In genomic region chr14:106509795-106510194, GRCh38 we compare ENCODE assay signal across 26 cellular contexts.
A peak's percentile ranks its signal among the peaks of the same experiment; 100 is the strongest.
DNase-seq lines count a peak whose midpoint lies in the region; ATAC-seq and TF ChIP-seq lines count a peak whose summit lies in the region.
"Had no signal": no experiment of that assay in that cellular context is flagged by ENCODE, and none has a peak within 500 bp of the region (broad histone marks: within the 10 kb centered on the region; RNA-seq: fewer than 3 reads in every experiment).

No MANE protein-coding gene starts in this region.

- no peak for TF ChIP-seq CTCF in CD8-positive, alpha-beta T cell (IDR thresholded peaks at IDR 0.05)

- peak overlapping the region; percentile 60 for H3K27ac Mint-ChIP-seq in activated naive CD4-positive, alpha-beta T cell treated with anti-CD3 and anti-CD28 coated beads, Interleukin-2, amount 50 U/mL, for 24 hours
- peak overlapping the region; percentile 95 for H3K27ac Mint-ChIP-seq in CD8-positive, alpha-beta T cell
- H3K27ac Mint-ChIP-seq in T-helper 17 cell: peak overlapping the region; percentile 94
- H3K27ac Mint-ChIP-seq in naive thymus-derived CD8-positive, alpha-beta T cell: peak overlapping the region in 9 of 10 donors; percentile 45 to 96 (median 90)
- H3K27ac Mint-ChIP-seq: CD14-positive monocyte had no signal

- H3K4me1 ChIP-seq in CD8-positive, alpha-beta T cell (ENCODE audit: insufficient read depth, low read length): peaks cover 77% of the 10 kb centered on the region
- H3K4me1 ChIP-seq: BE2C, Caco-2, SJSA1 had no signal

- no peak overlapping the region for H3K4me3 ChIP-seq in CD8-positive, alpha-beta T cell (ENCODE audit: low read depth, low read length)
- H3K4me3 ChIP-seq: K562, MG63, PC-9, SJSA1 had no signal

- ATAC-seq in CD8-positive, alpha-beta T cell: no peak
- ATAC-seq in T-helper 17 cell (no peak), HG03097 (IDR thresholded peaks at IDR 0.05; ENCODE audit: low FRiP score, unreplicated experiment) (no peak), HG03460 (IDR thresholded peaks at IDR 0.05; ENCODE audit: unreplicated experiment) (no peak)
- no peak for ATAC-seq in naive thymus-derived CD8-positive, alpha-beta T cell
- ATAC-seq: HCT116, HepG2, K562, Right ventricle myocardium inferior had no signal

- H3K36me3 ChIP-seq in CD8-positive, alpha-beta T cell (ENCODE audit: insufficient read depth, low read length): no peaks in the 10 kb centered on the region
- H3K36me3 ChIP-seq: BE2C, MG63, SJSA1 had no signal

- CTCF ChIA-PET in CD8-positive, alpha-beta T cell (lab: Charles Lee): interaction anchor here (1.3 to 5.0 kb wide), 5 partner anchors 9 to 40 kb away, joined by 3 to 29 read pairs (median 4); no protein-coding TSS in a partner anchor

- H3K27me3 ChIP-seq in CD8-positive, alpha-beta T cell (ENCODE audit: insufficient read depth, low read length): no peaks in the 10 kb centered on the region
- H3K27me3 ChIP-seq: BE2C, MG63, SJSA1 had no signal

- no peak for DNase-seq in activated naive CD4-positive, alpha-beta T cell (lab: John Stamatoyannopoulos, UW)
- DNase-seq in CD8-positive, alpha-beta T cell: no peak
- DNase-seq in T-helper 17 cell: no peak
- DNase-seq in naive thymus-derived CD8-positive, alpha-beta T cell: no peak
- DNase-seq in NCI-H524 treated with DMSO at 0.1 percent for 48 hours (lab: John Stamatoyannopoulos, UW): no peak
- DNase-seq: 8988T, ACHN, BE2C, Caco-2, DMS79, GF-D8, MG63, NCI-H1694, NCI-H2029 treated with DMSO at 0.1 percent for 48 hours, NCI-H446 treated with DMSO at 0.1 percent for 48 hours, NCI-H526 treated with DMSO at 0.1 percent for 48 hours, PC-9 had no signal

- H3K36me3 Mint-ChIP-seq in activated naive CD4-positive, alpha-beta T cell treated with anti-CD3 and anti-CD28 coated beads, Interleukin-2, amount 50 U/mL, for 24 hours: no peaks in the 10 kb centered on the region
- peaks cover 5% of the 10 kb centered on the region for H3K36me3 Mint-ChIP-seq in CD8-positive, alpha-beta T cell
- H3K36me3 Mint-ChIP-seq in T-helper 17 cell (ENCODE audit: low read depth): peaks cover 3% of the 10 kb centered on the region
- H3K36me3 Mint-ChIP-seq in naive thymus-derived CD8-positive, alpha-beta T cell: no peaks in the 10 kb centered on the region
- H3K36me3 Mint-ChIP-seq: CD14-positive monocyte had no signal

- H3K27me3 Mint-ChIP-seq in activated naive CD4-positive, alpha-beta T cell treated with anti-CD3 and anti-CD28 coated beads, Interleukin-2, amount 50 U/mL, for 24 hours: no peaks in the 10 kb centered on the region
- H3K27me3 Mint-ChIP-seq in CD8-positive, alpha-beta T cell (ENCODE audit: low read depth): no peaks in the 10 kb centered on the region
- H3K27me3 Mint-ChIP-seq in T-helper 17 cell: no peaks in the 10 kb centered on the region
- no peaks in the 10 kb centered on the region for H3K27me3 Mint-ChIP-seq in naive thymus-derived CD8-positive, alpha-beta T cell

- peaks cover 93% of the 10 kb centered on the region for H3K4me1 Mint-ChIP-seq in activated naive CD4-positive, alpha-beta T cell treated with anti-CD3 and anti-CD28 coated beads, Interleukin-2, amount 50 U/mL, for 24 hours
- peaks cover 89% of the 10 kb centered on the region for H3K4me1 Mint-ChIP-seq in CD8-positive, alpha-beta T cell (ENCODE audit: low read depth)
- peaks cover 68% of the 10 kb centered on the region for H3K4me1 Mint-ChIP-seq in T-helper 17 cell
- peaks cover 44 to 89% (median 85%) of the 10 kb centered on the region in 4 donors for H3K4me1 Mint-ChIP-seq in naive thymus-derived CD8-positive, alpha-beta T cell

- no peak overlapping the region for H3K27ac ChIP-seq in CD8-positive, alpha-beta T cell (ENCODE audit: low read depth, low read length)
- H3K27ac ChIP-seq: PC-9, SJSA1 had no signal

- no peaks in the 10 kb centered on the region for H3K9me3 ChIP-seq in CD8-positive, alpha-beta T cell (ENCODE audit: low read length)
- no peaks in the 10 kb centered on the region for H3K9me3 ChIP-seq in T-helper 17 cell (ENCODE audit: control insufficient read depth, low read length, poor library complexity, severe bottlenecking)
- H3K9me3 ChIP-seq: BE2C, Caco-2, MG63, SJSA1 had no signal

- no peaks in the 10 kb centered on the region for H3K9me3 Mint-ChIP-seq in activated naive CD4-positive, alpha-beta T cell treated with anti-CD3 and anti-CD28 coated beads, Interleukin-2, amount 50 U/mL, for 24 hours
- H3K9me3 Mint-ChIP-seq in CD8-positive, alpha-beta T cell: no peaks in the 10 kb centered on the region
- no peaks in the 10 kb centered on the region for H3K9me3 Mint-ChIP-seq in naive thymus-derived CD8-positive, alpha-beta T cell
- H3K9me3 Mint-ChIP-seq: CD14-positive monocyte had no signal

- H3K4me3 Mint-ChIP-seq in activated naive CD4-positive, alpha-beta T cell treated with anti-CD3 and anti-CD28 coated beads, Interleukin-2, amount 50 U/mL, for 24 hours: no peak overlapping the region
- H3K4me3 Mint-ChIP-seq in CD8-positive, alpha-beta T cell: no peak overlapping the region
- H3K4me3 Mint-ChIP-seq in T-helper 17 cell: no peak overlapping the region
- peak overlapping the region in 3 of 10 donors; percentile 40 to 71 (median 57) for H3K4me3 Mint-ChIP-seq in naive thymus-derived CD8-positive, alpha-beta T cell
- H3K4me3 Mint-ChIP-seq: CD14-positive monocyte had no signal

- intact Hi-C loops in CD8-positive, alpha-beta T cell (cut with DNase I, micrococcal nuclease): loop anchor here (5.0 to 10.0 kb wide), 3 partner anchors 115 to 162 kb away; no protein-coding TSS in a partner anchor

- POLR2A ChIA-PET in CD8-positive, alpha-beta T cell (lab: Charles Lee): interaction anchor here (1.0 kb wide), 1 partner anchor 16 kb away, joined by 3 read pairs; no protein-coding TSS in a partner anchor
- POLR2A ChIA-PET in naive thymus-derived CD8-positive, alpha-beta T cell (lab: Charles Lee): no interaction called here
